ENCODE assay signal across 8 cellular contexts in genomic region chr12:94987270-94987669, GRCh38. TPM values are rescaled to one million over a fixed set of nuclear protein-coding genes. Genes with fewer than 3 reads are reported as not detected.
A peak's percentile ranks its signal among the peaks of the same experiment; 100 is the strongest.
DNase-seq lines count a peak whose midpoint lies in the region; ATAC-seq and TF ChIP-seq lines count a peak whose summit lies in the region.
"Not testable (repeated sequence)": the region's sequence is repeated elsewhere in the genome, so short reads cannot be mapped to it uniquely, and the experiment has no call there.

No MANE protein-coding gene starts in this region.

- not testable (repeated sequence) for H3K9me3 Mint-ChIP-seq in GM23338; T-helper 2 cell treated with Interferon-gamma antibody and Interleukin-4, amounts not matched to agents 5 μg/mL and 100 μg/mL, for 36 hours; activated CD8-positive, alpha-beta T cell treated with anti-CD3 and anti-CD28 coated beads, Interleukin-2, amount 10 ng/mL, durations not matched to agents 7 days and 5 days (ENCODE audit: insufficient read depth); activated naive CD4-positive, alpha-beta T cell treated with anti-CD3 and anti-CD28 coated beads, Interleukin-2, amount 50 U/mL, for 24 hours; central memory CD8-positive, alpha-beta T cell; naive thymus-derived CD8-positive, alpha-beta T cell; stimulated activated naive CD8-positive, alpha-beta T cell treated with anti-CD3 and anti-CD28 coated beads, Interleukin-15, amount 100 ng/mL, for 72 hours

- POLR2A ChIA-PET in activated CD8-positive, alpha-beta T cell treated with anti-CD3 and anti-CD28 coated beads, Interleukin-2, amount 10 ng/mL, durations not matched to agents 7 days and 5 days (lab: Charles Lee), result interaction anchor here (1.0 kb wide), 1 partner anchor 16 kb away, joined by 3 read pairs; the partner anchor contains the start of gene NDUFA12
- POLR2A ChIA-PET in naive thymus-derived CD8-positive, alpha-beta T cell (lab: Charles Lee), result interaction anchor here (0.6 kb wide), 1 partner anchor 1271 kb away, joined by 4 read pairs; no protein-coding TSS in a partner anchor

- not testable (repeated sequence) for H3F3A ChIP-seq in GM23338 (replicated peaks; ENCODE audit: low read depth)

- not testable (repeated sequence) for DNase-seq in GM23338 (ENCODE audit: low spot score); T-helper 2 cell treated with Interferon-gamma antibody and Interleukin-4, amounts not matched to agents 5 μg/mL and 100 μg/mL, for 36 hours (ENCODE audit: low spot score); activated CD8-positive, alpha-beta T cell treated with anti-CD3 and anti-CD28 coated beads, Interleukin-2, amount 10 ng/mL, durations not matched to agents 7 days and 5 days; central memory CD8-positive, alpha-beta T cell (ENCODE audit: low spot score in 2 of 2); stimulated activated naive CD8-positive, alpha-beta T cell treated with anti-CD3 and anti-CD28 coated beads, Interleukin-15, amount 100 ng/mL, for 72 hours
- peak in 1 of 10 donors; percentile 13 for DNase-seq in naive thymus-derived CD8-positive, alpha-beta T cell

- H3K27me3 ChIP-seq in BLaER1 treated with 17β-estradiol and CSF1 and Interleukin-3, amounts not matched to agents 10 nM and 100 nM; GM23338 (ENCODE audit: insufficient read depth): not testable (repeated sequence)

- H3K36me3 Mint-ChIP-seq in GM23338 (ENCODE audit: low read depth); activated naive CD4-positive, alpha-beta T cell treated with anti-CD3 and anti-CD28 coated beads, Interleukin-2, amount 50 U/mL, for 24 hours: not testable (repeated sequence)
- peaks cover 39% of the 10 kb centered on the region for H3K36me3 Mint-ChIP-seq in T-helper 2 cell treated with Interferon-gamma antibody and Interleukin-4, amounts not matched to agents 5 μg/mL and 100 μg/mL, for 36 hours (ENCODE audit: low read depth)
- H3K36me3 Mint-ChIP-seq in activated CD8-positive, alpha-beta T cell treated with anti-CD3 and anti-CD28 coated beads, Interleukin-2, amount 10 ng/mL, durations not matched to agents 7 days and 5 days (ENCODE audit: low read depth), result peaks cover 49% of the 10 kb centered on the region
- H3K36me3 Mint-ChIP-seq in central memory CD8-positive, alpha-beta T cell (ENCODE audit: insufficient read depth), result peaks cover 22% of the 10 kb centered on the region
- H3K36me3 Mint-ChIP-seq in naive thymus-derived CD8-positive, alpha-beta T cell, result peaks cover 0 to 32% (median 9%) of the 10 kb centered on the region in 3 donors

- H3K4me3 ChIP-seq in BLaER1 treated with 17β-estradiol and CSF1 and Interleukin-3, amounts not matched to agents 10 nM and 100 nM; GM23338: not testable (repeated sequence)

- not testable (repeated sequence) for H3K79me2 ChIP-seq in GM23338 (replicated peaks; ENCODE audit: insufficient read depth)

- not testable (repeated sequence) for H3K9me3 ChIP-seq in BLaER1 treated with 17β-estradiol and CSF1 and Interleukin-3, amounts not matched to agents 10 nM and 100 nM (replicated peaks in 1 of 11)

- peaks cover 16 to 55% (median 41%) of the 10 kb centered on the region in 10 experiments for H3K4me1 ChIP-seq in BLaER1 treated with 17β-estradiol and CSF1 and Interleukin-3, amounts not matched to agents 10 nM and 100 nM
- H3K4me1 ChIP-seq in GM23338 (ENCODE audit: insufficient read depth), result not testable (repeated sequence)

- ATAC-seq in GM23338; activated CD8-positive, alpha-beta T cell treated with anti-CD3 and anti-CD28 coated beads, Interleukin-2, amount 10 ng/mL, durations not matched to agents 7 days and 5 days; central memory CD8-positive, alpha-beta T cell (replicated peaks; ENCODE audit: extremely low read depth, poor library complexity, severe bottlenecking): not testable (repeated sequence)
- peak in 1 of 2 donors; percentile 26 for ATAC-seq in naive thymus-derived CD8-positive, alpha-beta T cell
- ATAC-seq in stimulated activated naive CD8-positive, alpha-beta T cell treated with anti-CD3 and anti-CD28 coated beads, Interleukin-15, amount 100 ng/mL, for 72 hours, result peak; percentile 14

- H3K27me3 Mint-ChIP-seq in GM23338 (ENCODE audit: insufficient read depth, low read depth, poor library complexity); T-helper 2 cell treated with Interferon-gamma antibody and Interleukin-4, amounts not matched to agents 5 μg/mL and 100 μg/mL, for 36 hours (ENCODE audit: low read depth); activated CD8-positive, alpha-beta T cell treated with anti-CD3 and anti-CD28 coated beads, Interleukin-2, amount 10 ng/mL, durations not matched to agents 7 days and 5 days (ENCODE audit: low read depth); activated naive CD4-positive, alpha-beta T cell treated with anti-CD3 and anti-CD28 coated beads, Interleukin-2, amount 50 U/mL, for 24 hours; central memory CD8-positive, alpha-beta T cell; naive thymus-derived CD8-positive, alpha-beta T cell; stimulated activated naive CD8-positive, alpha-beta T cell treated with anti-CD3 and anti-CD28 coated beads, Interleukin-15, amount 100 ng/mL, for 72 hours: not testable (repeated sequence)

- not testable (repeated sequence) for H2AFZ ChIP-seq in GM23338

- peaks cover 12% of the 10 kb centered on the region for H3K4me1 Mint-ChIP-seq in GM23338
- H3K4me1 Mint-ChIP-seq in T-helper 2 cell treated with Interferon-gamma antibody and Interleukin-4, amounts not matched to agents 5 μg/mL and 100 μg/mL, for 36 hours (ENCODE audit: low read depth), result peaks cover 41% of the 10 kb centered on the region
- peaks cover 58% of the 10 kb centered on the region for H3K4me1 Mint-ChIP-seq in activated CD8-positive, alpha-beta T cell treated with anti-CD3 and anti-CD28 coated beads, Interleukin-2, amount 10 ng/mL, durations not matched to agents 7 days and 5 days (ENCODE audit: low read depth)
- H3K4me1 Mint-ChIP-seq in activated naive CD4-positive, alpha-beta T cell treated with anti-CD3 and anti-CD28 coated beads, Interleukin-2, amount 50 U/mL, for 24 hours, result peaks cover 72% of the 10 kb centered on the region
- peaks cover 50% of the 10 kb centered on the region for H3K4me1 Mint-ChIP-seq in central memory CD8-positive, alpha-beta T cell
- H3K4me1 Mint-ChIP-seq in naive thymus-derived CD8-positive, alpha-beta T cell, result peaks cover 38 to 70% (median 57%) of the 10 kb centered on the region in 4 donors
- peaks cover 44% of the 10 kb centered on the region for H3K4me1 Mint-ChIP-seq in stimulated activated naive CD8-positive, alpha-beta T cell treated with anti-CD3 and anti-CD28 coated beads, Interleukin-15, amount 100 ng/mL, for 72 hours

- H4K20me1 ChIP-seq in BLaER1 treated with 17β-estradiol and CSF1 and Interleukin-3, amounts not matched to agents 10 nM and 100 nM, result peaks cover 0 to 37% (median 26%) of the 10 kb centered on the region in 11 experiments; a peak in 14 of 22 replicates
- H4K20me1 ChIP-seq in GM23338 (replicated peaks; ENCODE audit: insufficient read depth), result not testable (repeated sequence)

- H3K27ac Mint-ChIP-seq in GM23338, result peak overlapping the region; percentile 30; the same call in 1 of the 2 replicates
- peak overlapping the region; percentile 9 for H3K27ac Mint-ChIP-seq in T-helper 2 cell treated with Interferon-gamma antibody and Interleukin-4, amounts not matched to agents 5 μg/mL and 100 μg/mL, for 36 hours
- H3K27ac Mint-ChIP-seq in activated CD8-positive, alpha-beta T cell treated with anti-CD3 and anti-CD28 coated beads, Interleukin-2, amount 10 ng/mL, durations not matched to agents 7 days and 5 days, result peak overlapping the region; percentile 68
- H3K27ac Mint-ChIP-seq in activated naive CD4-positive, alpha-beta T cell treated with anti-CD3 and anti-CD28 coated beads, Interleukin-2, amount 50 U/mL, for 24 hours, result peak overlapping the region; percentile 85
- peak overlapping the region; percentile 13 for H3K27ac Mint-ChIP-seq in central memory CD8-positive, alpha-beta T cell (ENCODE audit: low read depth)
- H3K27ac Mint-ChIP-seq in naive thymus-derived CD8-positive, alpha-beta T cell, result peak overlapping the region; percentile 75 to 95 (median 92)
- peak overlapping the region in 1 of 2 donors; percentile 15 for H3K27ac Mint-ChIP-seq in stimulated activated naive CD8-positive, alpha-beta T cell treated with anti-CD3 and anti-CD28 coated beads, Interleukin-15, amount 100 ng/mL, for 72 hours

- CTCF ChIA-PET in activated CD8-positive, alpha-beta T cell treated with anti-CD3 and anti-CD28 coated beads, Interleukin-2, amount 10 ng/mL, durations not matched to agents 7 days and 5 days (lab: Charles Lee), result not testable (repeated sequence)

- H3K36me3 ChIP-seq in BLaER1 treated with 17β-estradiol and CSF1 and Interleukin-3, amounts not matched to agents 10 nM and 100 nM, result peaks cover 27 to 87% (median 62%) of the 10 kb centered on the region in 11 experiments
- not testable (repeated sequence) for H3K36me3 ChIP-seq in GM23338 (ENCODE audit: insufficient read depth)

- not testable (repeated sequence) for H3K4me3 Mint-ChIP-seq in GM23338; central memory CD8-positive, alpha-beta T cell
- H3K4me3 Mint-ChIP-seq in T-helper 2 cell treated with Interferon-gamma antibody and Interleukin-4, amounts not matched to agents 5 μg/mL and 100 μg/mL, for 36 hours, result peak overlapping the region; percentile 49
- H3K4me3 Mint-ChIP-seq in activated CD8-positive, alpha-beta T cell treated with anti-CD3 and anti-CD28 coated beads, Interleukin-2, amount 10 ng/mL, durations not matched to agents 7 days and 5 days, result peak overlapping the region; percentile 19
- H3K4me3 Mint-ChIP-seq in activated naive CD4-positive, alpha-beta T cell treated with anti-CD3 and anti-CD28 coated beads, Interleukin-2, amount 50 U/mL, for 24 hours, result peak overlapping the region; percentile 17
- H3K4me3 Mint-ChIP-seq in naive thymus-derived CD8-positive, alpha-beta T cell, result peak overlapping the region; percentile 27 to 73 (median 48)
- H3K4me3 Mint-ChIP-seq in stimulated activated naive CD8-positive, alpha-beta T cell treated with anti-CD3 and anti-CD28 coated beads, Interleukin-15, amount 100 ng/mL, for 72 hours, result peak overlapping the region; percentile 12 to 20

- H3K4me2 ChIP-seq in BLaER1 treated with 17β-estradiol and CSF1 and Interleukin-3, amounts not matched to agents 10 nM and 100 nM, result peak overlapping the region in 10 of 11 experiments; percentile 34 to 68 (median 55); a peak in 19 of 22 replicates
- not testable (repeated sequence) for H3K4me2 ChIP-seq in GM23338

- H3K9ac ChIP-seq in BLaER1 treated with 17β-estradiol and CSF1 and Interleukin-3, amounts not matched to agents 10 nM and 100 nM, result not testable (repeated sequence)

- not testable (repeated sequence) for H3K9me2 ChIP-seq in GM23338 (ENCODE audit: insufficient read depth)

- not testable (repeated sequence) for TF ChIP-seq CTCF in GM23338 (conservative IDR thresholded peaks at IDR 0.05; ENCODE audit: low read depth in 2 of 2)

- not testable (repeated sequence) for H3K27ac ChIP-seq in BLaER1 treated with 17β-estradiol and CSF1 and Interleukin-3, amounts not matched to agents 10 nM and 100 nM; GM23338 (ENCODE audit: low read depth)

RNA-seq across cellular contexts. Expression of gene NDUFA12, which starts 16.2 kb away (rescaled TPM):
- 84.9 and 123 TPM in 2 replicates for total RNA-seq in GM23338 (2014; rRNA removed; shearing (Covaris generic))
- polyA plus RNA-seq in GM23338 (2016; fragmentation: Nextera tagmentation; extraction: Ambion mirVana), result 373 and 386 TPM in 2 replicates
- total RNA-seq in activated CD8-positive, alpha-beta T cell treated with anti-CD3 and anti-CD28 coated beads, Interleukin-2, amount 10 ng/mL, durations not matched to agents 7 days and 5 days, result 100 to 1,000 TPM; 247 to 253 TPM
- total RNA-seq in naive thymus-derived CD8-positive, alpha-beta T cell, result 10 to 100 TPM; 67.5 to 68.4 TPM
- 100 to 1,000 TPM; 282 to 364 (median 294) TPM for polyA plus RNA-seq in naive thymus-derived CD8-positive, alpha-beta T cell
